In the genomic region with DNA sequence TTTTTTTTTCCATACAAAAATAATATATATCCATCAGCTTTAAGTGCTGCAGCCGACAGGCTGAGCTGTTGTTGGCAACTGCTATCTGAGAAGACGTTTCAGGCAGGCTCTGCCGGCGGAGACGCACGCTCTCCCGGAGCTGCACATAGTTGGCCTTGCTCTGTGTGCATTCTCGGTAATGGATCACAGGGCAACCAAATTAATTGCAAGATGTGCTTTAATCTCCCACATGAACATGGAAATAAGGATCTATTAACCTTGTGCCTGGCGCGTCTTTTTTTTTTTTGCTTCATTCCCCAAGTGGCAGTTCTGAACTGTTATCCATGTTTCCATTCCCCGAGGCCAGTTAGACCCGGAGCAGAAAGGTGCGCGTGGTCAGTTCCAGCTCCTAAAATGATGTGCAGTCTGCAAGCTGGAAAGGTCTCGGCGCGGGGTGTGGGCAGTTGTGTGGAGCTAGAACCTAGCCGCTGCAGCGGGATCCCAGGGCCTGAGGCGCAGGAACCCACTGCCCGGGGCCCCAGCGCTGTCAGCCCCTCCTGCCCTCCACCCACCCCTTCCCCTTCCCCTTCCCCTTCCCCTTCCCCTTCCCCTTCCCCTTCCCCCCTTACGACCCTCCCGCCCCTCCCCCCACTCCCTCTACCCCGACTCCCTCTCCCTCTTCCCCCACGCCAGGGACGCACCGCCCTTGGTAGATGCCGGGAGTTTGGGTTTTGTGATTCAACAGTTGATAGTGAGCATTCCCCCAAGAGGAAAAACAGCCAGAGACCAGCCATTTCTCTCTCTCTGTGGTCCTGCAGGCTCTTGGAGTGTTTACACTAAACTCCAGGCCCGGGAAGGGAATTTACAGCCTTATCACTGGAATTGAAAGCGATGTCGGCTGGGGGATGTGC, we compare ENCODE assay signal across 1 cellular context.
TF ChIP-seq lines count a peak whose summit lies in the region.

No MANE protein-coding gene starts in this region.

TF ChIP-seq in endothelial cell of umbilical vein, 7 proteins besides CTCF, POLR2A, EP300 and RAD21:
- TF ChIP-seq JUN (IDR thresholded peaks at IDR 0.05; ENCODE audit: borderline replicate concordance, insufficient read depth, insufficient read length, low read depth) (no peak), EZH2 (IDR thresholded peaks at IDR 0.05; ENCODE audit: borderline replicate concordance, low read depth, low read length, severe bottlenecking) (no peak), GATA2 (IDR thresholded peaks at IDR 0.05; ENCODE audit: insufficient read depth, insufficient read length, low read depth, low read length) (no peak), FOS (IDR thresholded peaks at IDR 0.05; ENCODE audit: borderline replicate concordance, insufficient read depth, low read length) (no peak), MYC (IDR thresholded peaks at IDR 0.05; ENCODE audit: low read depth, low read length) (no peak), POLR2AphosphoS5 (IDR thresholded peaks at IDR 0.05; ENCODE audit: insufficient read depth, low read depth, low read length) (no peak)
- TF ChIP-seq, protein P1, sequence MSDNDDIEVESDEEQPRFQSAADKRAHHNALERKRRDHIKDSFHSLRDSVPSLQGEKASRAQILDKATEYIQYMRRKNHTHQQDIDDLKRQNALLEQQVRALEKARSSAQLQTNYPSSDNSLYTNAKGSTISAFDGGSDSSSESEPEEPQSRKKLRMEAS (IDR thresholded peaks at IDR 0.05; ENCODE audit: insufficient read depth, insufficient read length): no peak
